Comparison of ENCODE assay signal across 8 cellular contexts in the genomic region with DNA sequence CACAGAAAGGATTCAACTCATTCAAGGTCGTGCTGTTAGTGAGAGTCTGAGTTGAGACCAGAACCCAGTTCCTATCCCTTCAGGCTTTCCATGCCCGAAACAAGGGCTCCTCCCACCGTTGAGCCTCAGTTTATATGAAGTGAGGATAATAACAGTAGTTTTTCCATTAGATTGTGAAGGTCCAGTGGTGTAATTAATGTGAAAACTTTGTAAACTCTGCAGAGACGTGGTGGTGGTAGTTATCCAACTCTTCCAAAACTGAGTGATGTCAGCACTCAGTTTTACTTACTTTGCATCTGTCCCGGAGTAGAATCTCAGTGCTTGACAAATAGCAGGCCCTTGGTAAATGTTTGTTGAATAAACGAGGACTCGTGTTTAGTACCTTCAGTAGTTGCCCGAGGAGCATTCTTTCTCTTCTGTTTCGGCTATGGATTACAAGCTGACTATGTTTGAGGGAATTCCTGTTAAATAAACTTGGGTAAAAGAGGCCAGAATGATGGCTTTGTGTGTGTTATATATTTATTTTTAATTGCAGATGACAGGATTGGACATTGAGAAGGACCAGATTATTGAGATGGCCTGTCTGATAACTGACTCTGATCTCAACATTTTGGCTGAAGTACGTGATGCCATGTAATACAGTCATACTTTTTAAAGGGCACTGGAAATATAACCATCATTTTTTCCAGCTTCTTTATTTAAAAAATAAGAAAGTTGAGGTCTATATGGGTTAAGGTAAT. TPM values are rescaled to one million over a fixed set of nuclear protein-coding genes. Genes with fewer than 3 reads are reported as not detected.
A peak's percentile ranks its signal among the peaks of the same experiment; 100 is the strongest.
DNase-seq lines count a peak whose midpoint lies in the region; ATAC-seq, FAIRE-seq and TF ChIP-seq lines count a peak whose summit lies in the region.

No MANE protein-coding gene starts in this region.

- no peak for DNase-seq in CD8-positive, alpha-beta T cell
- DNase-seq in M059J (ENCODE audit: low read depth) = peak; percentile 46
- DNase-seq in chondrocyte (ENCODE audit: low spot score) = no peak
- peak; percentile 85 for DNase-seq in mesenchymal stem cell
- no peak for DNase-seq in vagina (ENCODE audit: extremely low spot score in 2 of 2)
- no peak for DNase-seq in H54 (ENCODE audit: insufficient read length, low spot score)
- DNase-seq in NCI-H2227 (lab: John Stamatoyannopoulos, UW; ENCODE audit: unreplicated experiment) = no peak

- no peak overlapping the region for H4K91ac ChIP-seq in mesenchymal stem cell (ENCODE audit: low read length)

- H3K4me1 Mint-ChIP-seq in CD8-positive, alpha-beta T cell (ENCODE audit: low read depth) = peaks cover 30% of the 10 kb centered on the region
- peaks cover 65% of the 10 kb centered on the region for H3K4me1 Mint-ChIP-seq in chondrocyte (ENCODE audit: low read depth)

- H3K4me2 ChIP-seq in mesenchymal stem cell (ENCODE audit: low read length, poor library complexity, severe bottlenecking) = peak overlapping the region; percentile 22

- no peaks in the 10 kb centered on the region for H3K36me3 ChIP-seq in CD8-positive, alpha-beta T cell (ENCODE audit: insufficient read depth, low read length)
- H3K36me3 ChIP-seq in mesenchymal stem cell (ENCODE audit: control insufficient read depth in 1 of 2, insufficient read depth in 2 of 2, low read depth in 1 of 2, low read length in 2 of 2) (peaks cover 0 to 32% of the 10 kb centered on the region in 2 experiments), vagina (no peaks in the 10 kb centered on the region)

- CTCF ChIA-PET in CD8-positive, alpha-beta T cell (lab: Charles Lee) = interaction anchor here (0.8 kb wide), 1 partner anchor 10 kb away, joined by 3 read pairs; no protein-coding TSS in a partner anchor

- intact Hi-C loops in CD8-positive, alpha-beta T cell (cut with DNase I, micrococcal nuclease) = loop anchor here in 1 of 2 experiments (10.0 kb wide), 1 partner anchor 565 kb away; a partner anchor contains a TSS
- intact Hi-C loops in vagina (cut with DNase I) = no loop called here

- no peak overlapping the region for H2AK5ac ChIP-seq in mesenchymal stem cell (ENCODE audit: low read length, severe bottlenecking)

- H3K4ac ChIP-seq in mesenchymal stem cell (ENCODE audit: low read depth in 1 of 2, low read length in 2 of 2) = peak overlapping the region in 1 of 2 experiments; percentile 67

- H3K27me3 ChIP-seq in CD8-positive, alpha-beta T cell (ENCODE audit: insufficient read depth, low read length) = no peaks in the 10 kb centered on the region
- no peaks in the 10 kb centered on the region for H3K27me3 ChIP-seq in mesenchymal stem cell (ENCODE audit: control insufficient read depth in 1 of 2, insufficient read depth in 1 of 2, low read length in 2 of 2)
- no peaks in the 10 kb centered on the region for H3K27me3 ChIP-seq in vagina

- no peak overlapping the region for H4K8ac ChIP-seq in mesenchymal stem cell (ENCODE audit: low read length)

- no peak overlapping the region for H2BK120ac ChIP-seq in mesenchymal stem cell (ENCODE audit: low read depth, low read length)

- no peak for TF ChIP-seq CTCF in CD8-positive, alpha-beta T cell (IDR thresholded peaks at IDR 0.05)
- TF ChIP-seq CTCF in chondrocyte (IDR thresholded peaks at IDR 0.05) (no peak), vagina (IDR thresholded peaks at IDR 0.05) (no peak)

- H3K4me1 ChIP-seq in CD8-positive, alpha-beta T cell (ENCODE audit: insufficient read depth, low read length) = peaks cover 16% of the 10 kb centered on the region
- H3K4me1 ChIP-seq in mesenchymal stem cell (ENCODE audit: control insufficient read depth, insufficient read depth, low read depth, low read length) (no peaks in the 10 kb centered on the region), vagina (peaks cover 29% of the 10 kb centered on the region)

- no peak overlapping the region for H3K27ac ChIP-seq in CD8-positive, alpha-beta T cell (ENCODE audit: low read depth, low read length)
- H3K27ac ChIP-seq in mesenchymal stem cell (ENCODE audit: low read length, poor library complexity, severe bottlenecking) (peak overlapping the region; percentile 81), vagina (peak overlapping the region; percentile 87)

- peaks cover 4% of the 10 kb centered on the region for H3K79me1 ChIP-seq in mesenchymal stem cell (replicated peaks; ENCODE audit: low read length, poor library complexity, severe bottlenecking)

- no peak overlapping the region for H3K14ac ChIP-seq in mesenchymal stem cell (ENCODE audit: low read length in 2 of 2)

- peak overlapping the region; percentile 98 for H3K4me3 Mint-ChIP-seq in CD8-positive, alpha-beta T cell
- H3K4me3 Mint-ChIP-seq in chondrocyte (ENCODE audit: unreplicated experiment) = peak overlapping the region; percentile 96

- peak overlapping the region; percentile 98 for H3K9ac ChIP-seq in mesenchymal stem cell (ENCODE audit: low read length)

- TF ChIP-seq POLR2A in vagina (IDR thresholded peaks at IDR 0.05) (no peak), H54 (IDR thresholded peaks at IDR 0.05; ENCODE audit: low read depth, low read length) (no peak)

- H3K27me3 Mint-ChIP-seq in CD8-positive, alpha-beta T cell (ENCODE audit: low read depth) = no peaks in the 10 kb centered on the region
- no peaks in the 10 kb centered on the region for H3K27me3 Mint-ChIP-seq in chondrocyte (ENCODE audit: low read depth)

- no peak overlapping the region for H2AFZ ChIP-seq in mesenchymal stem cell (ENCODE audit: low read depth, low read length)

- H2BK12ac ChIP-seq in mesenchymal stem cell (ENCODE audit: low read length in 2 of 2) = no peak overlapping the region

- POLR2A ChIA-PET in CD8-positive, alpha-beta T cell (lab: Charles Lee) = interaction anchor here (0.7 kb wide), 1 partner anchor 41 kb away, joined by 3 read pairs; no protein-coding TSS in a partner anchor

- H3K4me3 ChIP-seq in CD8-positive, alpha-beta T cell (ENCODE audit: low read depth, low read length) = peak overlapping the region; percentile 86
- peak overlapping the region; percentile 98 to 99 for H3K4me3 ChIP-seq in mesenchymal stem cell (ENCODE audit: insufficient read depth in 1 of 2, low read depth in 1 of 2, low read length in 2 of 2)
- H3K4me3 ChIP-seq in vagina = peak overlapping the region; percentile 78 to 97

- no peak for FAIRE-seq in H54 (lab: Jason Lieb, UNC)

- no peaks in the 10 kb centered on the region for H3K9me3 ChIP-seq in CD8-positive, alpha-beta T cell (ENCODE audit: low read length)
- no peaks in the 10 kb centered on the region for H3K9me3 ChIP-seq in mesenchymal stem cell (ENCODE audit: control insufficient read depth, low read length)
- no peaks in the 10 kb centered on the region for H3K9me3 ChIP-seq in vagina

- H2BK15ac ChIP-seq in mesenchymal stem cell (ENCODE audit: low read depth, poor library complexity, severe bottlenecking) = no peak overlapping the region

- peak overlapping the region; percentile 91 for H3K27ac Mint-ChIP-seq in CD8-positive, alpha-beta T cell
- H3K27ac Mint-ChIP-seq in chondrocyte (ENCODE audit: unreplicated experiment) = peak overlapping the region; percentile 97

- 1% methylated on average over 8 of the region's 10 CpGs for WGBS in mesenchymal stem cell

- H3K18ac ChIP-seq in mesenchymal stem cell (ENCODE audit: low read depth in 1 of 2, low read length in 2 of 2) = peak overlapping the region; percentile 63 to 99

- no peaks in the 10 kb centered on the region for H3K9me3 Mint-ChIP-seq in CD8-positive, alpha-beta T cell
- H3K9me3 Mint-ChIP-seq in chondrocyte (ENCODE audit: low read depth) = no peaks in the 10 kb centered on the region

- peaks cover 25% of the 10 kb centered on the region for H3K36me3 Mint-ChIP-seq in CD8-positive, alpha-beta T cell
- peaks cover 6% of the 10 kb centered on the region for H3K36me3 Mint-ChIP-seq in chondrocyte (ENCODE audit: low read depth)

- peak overlapping the region; percentile 46 for H2BK5ac ChIP-seq in mesenchymal stem cell (ENCODE audit: low read depth, low read length, poor library complexity, severe bottlenecking)

- H3K23ac ChIP-seq in mesenchymal stem cell (ENCODE audit: low read length in 2 of 2) = no peak overlapping the region

- no peak for ATAC-seq in CD8-positive, alpha-beta T cell
- no peak for ATAC-seq in GM19467 (IDR thresholded peaks at IDR 0.05; ENCODE audit: unreplicated experiment)

RNA-seq across cellular contexts. Expression of a gene that starts 1.0 kb away (rescaled TPM):
- total RNA-seq in CD8-positive, alpha-beta T cell = 10 to 100 TPM; 18.8 to 19.9 TPM
- 156 and 169 TPM in 2 replicates for total RNA-seq in M059J (2014; rRNA removed; shearing (Covaris generic))
- total RNA-seq in chondrocyte = 151 to 183 TPM (median 178 TPM) in 3 replicates
- 226 TPM for polyA plus RNA-seq in mesenchymal stem cell (2013, experiment 1 of 2)
- polyA plus RNA-seq in mesenchymal stem cell (2013, experiment 2 of 2) = 226 TPM
- total RNA-seq in vagina = 146 TPM

RNA-seq across cellular contexts. Expression of a gene that starts 39.8 kb away (rescaled TPM):
- total RNA-seq in CD8-positive, alpha-beta T cell = 10 to 100 TPM; 72.7 to 75.3 TPM
- total RNA-seq in M059J (2014; rRNA removed; shearing (Covaris generic)) = 35.1 and 52.8 TPM in 2 replicates
- total RNA-seq in chondrocyte (27.4 to 37.6 TPM (median 37.1 TPM) in 3 replicates), vagina (24.8 TPM)
- 46.6 TPM for polyA plus RNA-seq in mesenchymal stem cell (2013, experiment 1 of 2)
- polyA plus RNA-seq in mesenchymal stem cell (2013, experiment 2 of 2) = 48.4 TPM

RNA-seq across cellular contexts. Expression of a gene that starts 40.0 kb away (rescaled TPM):
- total RNA-seq in CD8-positive, alpha-beta T cell = 1 to 10 TPM; 6.3 to 8.8 TPM
- 0.74 and 1.8 TPM in 2 replicates for total RNA-seq in M059J (2014; rRNA removed; shearing (Covaris generic))
- total RNA-seq in chondrocyte = 2.2 to 3.7 TPM (median 2.9 TPM) in 3 replicates
- polyA plus RNA-seq in mesenchymal stem cell (2013, experiment 1 of 2) = 3.3 TPM
- polyA plus RNA-seq in mesenchymal stem cell (2013, experiment 2 of 2) = 3.0 TPM
- total RNA-seq in vagina = 2.7 TPM

Comparison
In these comparisons a context has a peak if more than half of its experiments do, and no peak if none do; other contexts are left out.
1. DNase-seq: peak in M059J (single experiment) and mesenchymal stem cell (single experiment); none in CD8-positive, alpha-beta T cell (0 of 7), chondrocyte (single experiment), vagina (0 of 2), H54 (single experiment) and NCI-H2227 (single experiment).
2. Peak in every context shown above with its lines, with median percentiles within 50 percentile points of each other: H3K4me3 ChIP-seq.